Comparison of ENCODE assay signal across 9 cellular contexts in genomic region chr2:20012282-20013060, GRCh38. TPM values are rescaled to one million over a fixed set of nuclear protein-coding genes. Genes with fewer than 3 reads are reported as not detected.
DNase-seq lines count a peak whose midpoint lies in the region; ATAC-seq and TF ChIP-seq lines count a peak whose summit lies in the region.
"Had no signal": no experiment of that assay in that cellular context is flagged by ENCODE, and none has a peak within 500 bp of the region (broad histone marks: within the 10 kb centered on the region; RNA-seq: fewer than 3 reads in every experiment).

A gene with protein sequence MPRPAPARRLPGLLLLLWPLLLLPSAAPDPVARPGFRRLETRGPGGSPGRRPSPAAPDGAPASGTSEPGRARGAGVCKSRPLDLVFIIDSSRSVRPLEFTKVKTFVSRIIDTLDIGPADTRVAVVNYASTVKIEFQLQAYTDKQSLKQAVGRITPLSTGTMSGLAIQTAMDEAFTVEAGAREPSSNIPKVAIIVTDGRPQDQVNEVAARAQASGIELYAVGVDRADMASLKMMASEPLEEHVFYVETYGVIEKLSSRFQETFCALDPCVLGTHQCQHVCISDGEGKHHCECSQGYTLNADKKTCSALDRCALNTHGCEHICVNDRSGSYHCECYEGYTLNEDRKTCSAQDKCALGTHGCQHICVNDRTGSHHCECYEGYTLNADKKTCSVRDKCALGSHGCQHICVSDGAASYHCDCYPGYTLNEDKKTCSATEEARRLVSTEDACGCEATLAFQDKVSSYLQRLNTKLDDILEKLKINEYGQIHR (minus strand): TSS chr2:20012668. CDS start chr2:20012631, 37 bp downstream.

- ATAC-seq in SK-N-SH treated with all-trans-retinoic acid at 6 μM for 48 hours (peak; percentile 85), GM21423 (IDR thresholded peaks at IDR 0.05; ENCODE audit: unreplicated experiment) (no peak), GM18520 (IDR thresholded peaks at IDR 0.05; ENCODE audit: unreplicated experiment) (no peak)

- DNase-seq in NCI-H510A treated with DMSO at 0.1 percent for 48 hours (lab: John Stamatoyannopoulos, UW) (peak; percentile 7), NCI-H510A (lab: John Stamatoyannopoulos, UW) (no peak), erythroblast (lab: John Stamatoyannopoulos, UW) (peak; percentile 5 to 7), myocyte (ENCODE audit: low read depth) (peak; percentile 69)
- no peak for DNase-seq in activated CD8-positive, alpha-beta memory T cell treated with anti-CD3 and anti-CD28 coated beads, Interleukin-2, amount 50 U/mL, for 4 hours
- DNase-seq: DND-41 had no signal

- no peak for TF ChIP-seq POLR2A in erythroblast (IDR thresholded peaks at IDR 0.05; ENCODE audit: low read length)

TF ChIP-seq in SK-N-SH treated with all-trans-retinoic acid at 6 μM for 48 hours, 23 proteins besides CTCF, POLR2A, EP300 and RAD21:
- no peak for TF ChIP-seq OSR1 (CRISPR knock-in tag; IDR thresholded peaks at IDR 0.05)
- TF ChIP-seq, protein P1, sequence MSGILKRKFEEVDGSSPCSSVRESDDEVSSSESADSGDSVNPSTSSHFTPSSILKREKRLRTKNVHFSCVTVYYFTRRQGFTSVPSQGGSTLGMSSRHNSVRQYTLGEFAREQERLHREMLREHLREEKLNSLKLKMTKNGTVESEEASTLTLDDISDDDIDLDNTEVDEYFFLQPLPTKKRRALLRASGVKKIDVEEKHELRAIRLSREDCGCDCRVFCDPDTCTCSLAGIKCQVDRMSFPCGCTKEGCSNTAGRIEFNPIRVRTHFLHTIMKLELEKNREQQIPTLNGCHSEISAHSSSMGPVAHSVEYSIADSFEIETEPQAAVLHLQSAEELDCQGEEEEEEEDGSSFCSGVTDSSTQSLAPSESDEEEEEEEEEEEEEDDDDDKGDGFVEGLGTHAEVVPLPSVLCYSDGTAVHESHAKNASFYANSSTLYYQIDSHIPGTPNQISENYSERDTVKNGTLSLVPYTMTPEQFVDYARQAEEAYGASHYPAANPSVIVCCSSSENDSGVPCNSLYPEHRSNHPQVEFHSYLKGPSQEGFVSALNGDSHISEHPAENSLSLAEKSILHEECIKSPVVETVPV (CRISPR knock-in tag; IDR thresholded peaks at IDR 0.05) = no peak
- no peak for TF ChIP-seq ESRRG (CRISPR knock-in tag; IDR thresholded peaks at IDR 0.05)
- no peak for TF ChIP-seq ZFP3 (CRISPR knock-in tag; IDR thresholded peaks at IDR 0.05)
- no peak for TF ChIP-seq PATZ1 (CRISPR knock-in tag; IDR thresholded peaks at IDR 0.05; ENCODE audit: borderline replicate concordance)
- TF ChIP-seq BACH2 (CRISPR knock-in tag; IDR thresholded peaks at IDR 0.05; ENCODE audit: borderline replicate concordance) = no peak

RNA-seq across cellular contexts. Expression of the gene that starts here (rescaled TPM):
- 1.1 and 1.2 TPM in 2 replicates for total RNA-seq in myocyte
- 7.6 TPM for polyA plus RNA-seq in myocyte (2012)

Comparison
In these comparisons a context has a peak if more than half of its experiments do, and no peak if none do; other contexts are left out.
1. DNase-seq: peak in NCI-H510A treated with DMSO at 0.1 percent for 48 hours (single experiment), erythroblast (2 of 2) and myocyte (single experiment); none in NCI-H510A (single experiment) and activated CD8-positive, alpha-beta memory T cell treated with anti-CD3 and anti-CD28 coated beads, Interleukin-2, amount 50 U/mL, for 4 hours (single experiment).